8 cellular contexts compared by ENCODE assay signal in genomic region chr6:27650620-27651370, GRCh38.
A peak's percentile ranks its signal among the peaks of the same experiment; 100 is the strongest.
DNase-seq lines count a peak whose midpoint lies in the region; ATAC-seq and TF ChIP-seq lines count a peak whose summit lies in the region.

No MANE protein-coding gene starts in this region.

- peak; percentile 77 for DNase-seq in activated CD4-positive, alpha-beta T cell treated with anti-CD3 and anti-CD28 coated beads for 36 hours
- no peak for DNase-seq in activated CD4-positive, alpha-beta T cell treated with anti-CD3 and anti-CD28 coated beads for 1 hour
- DNase-seq in NB4 (ENCODE audit: low read depth): peak; percentile 73
- DNase-seq in activated CD8-positive, alpha-beta memory T cell treated with anti-CD3 and anti-CD28 coated beads, Interleukin-2, amount 50 U/mL, for 24 hours (ENCODE audit: extremely low read depth): peak; percentile 43
- DNase-seq in iPS-NIHi7 (ENCODE audit: extremely low spot score): peak; percentile 79
- no peak for DNase-seq in coronary artery (ENCODE audit: low spot score)

- TF ChIP-seq CTCF in NB4 (IDR thresholded peaks at IDR 0.05; ENCODE audit: low read depth, low read length): peak; percentile 14
- no peak for TF ChIP-seq CTCF in coronary artery (IDR thresholded peaks at IDR 0.05)

- intact Hi-C loops in activated CD4-positive, alpha-beta T cell treated with anti-CD3 and anti-CD28 coated beads for 36 hours (cut with DNase I, micrococcal nuclease): no loop called here

- peak overlapping the region; percentile 19 for H3K27ac Mint-ChIP-seq in activated CD4-positive, alpha-beta T cell treated with anti-CD3 and anti-CD28 coated beads for 36 hours

- POLR2A ChIA-PET in activated CD4-positive, alpha-beta T cell treated with anti-CD3 and anti-CD28 coated beads for 36 hours (lab: Charles Lee): no interaction called here

- H3K4me1 Mint-ChIP-seq in activated CD4-positive, alpha-beta T cell treated with anti-CD3 and anti-CD28 coated beads for 36 hours: peaks cover 7% of the 10 kb centered on the region

- ATAC-seq in activated CD4-positive, alpha-beta T cell treated with anti-CD3 and anti-CD28 coated beads for 36 hours: peak; percentile 73
- ATAC-seq in HG03520 (IDR thresholded peaks at IDR 0.05; ENCODE audit: unreplicated experiment) (no peak), GM21825 (IDR thresholded peaks at IDR 0.05; ENCODE audit: unreplicated experiment) (no peak)

- H3K27ac ChIP-seq in coronary artery: no peak overlapping the region

- peaks cover 50% of the 10 kb centered on the region for H3K27me3 Mint-ChIP-seq in activated CD4-positive, alpha-beta T cell treated with anti-CD3 and anti-CD28 coated beads for 36 hours

- H3K4me3 ChIP-seq in NB4 (ENCODE audit: low read depth, low read length) (no peak overlapping the region), coronary artery (no peak overlapping the region)

- H3K4me3 Mint-ChIP-seq in activated CD4-positive, alpha-beta T cell treated with anti-CD3 and anti-CD28 coated beads for 36 hours: peak overlapping the region; percentile 32

- no peaks in the 10 kb centered on the region for H3K9me3 Mint-ChIP-seq in activated CD4-positive, alpha-beta T cell treated with anti-CD3 and anti-CD28 coated beads for 36 hours (ENCODE audit: low read depth)

- no peak for TF ChIP-seq POLR2A in NB4 (IDR thresholded peaks at IDR 0.05; ENCODE audit: extremely low read depth, insufficient read length)

- CTCF ChIA-PET in activated CD4-positive, alpha-beta T cell treated with anti-CD3 and anti-CD28 coated beads for 36 hours (lab: Charles Lee): no interaction called here

- H3K36me3 Mint-ChIP-seq in activated CD4-positive, alpha-beta T cell treated with anti-CD3 and anti-CD28 coated beads for 36 hours (ENCODE audit: low read depth): peaks cover 2% of the 10 kb centered on the region

Comparison
In these comparisons a context has a peak if more than half of its experiments do, and no peak if none do; other contexts are left out.
1. DNase-seq: peak in activated CD4-positive, alpha-beta T cell treated with anti-CD3 and anti-CD28 coated beads for 36 hours (single experiment), NB4 (single experiment), activated CD8-positive, alpha-beta memory T cell treated with anti-CD3 and anti-CD28 coated beads, Interleukin-2, amount 50 U/mL, for 24 hours (single experiment) and iPS-NIHi7 (single experiment); none in activated CD4-positive, alpha-beta T cell treated with anti-CD3 and anti-CD28 coated beads for 1 hour (single experiment) and coronary artery (single experiment).